ENCODE assay signal across 2 cellular contexts in the genomic region with DNA sequence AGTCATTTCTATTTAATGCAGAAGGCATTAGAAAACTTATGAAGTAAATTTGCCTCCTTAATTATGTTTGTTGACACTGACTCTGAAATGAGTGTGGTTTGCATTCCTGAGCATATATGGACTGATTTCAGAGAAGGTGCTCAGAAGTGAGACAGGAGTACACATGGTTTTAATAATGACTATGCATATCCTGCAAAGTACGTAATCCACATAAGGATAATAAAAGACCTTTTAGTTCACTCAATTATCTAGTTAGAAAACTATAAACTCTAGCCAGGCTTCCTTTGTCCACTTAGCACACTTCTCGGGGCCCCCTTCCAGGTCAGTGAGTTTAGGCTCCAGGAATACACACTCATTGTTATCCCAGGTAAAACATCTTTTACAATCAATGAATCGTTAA.
TF ChIP-seq lines count a peak whose summit lies in the region.

No MANE protein-coding gene starts in this region.

TF ChIP-seq in GM12891, 5 proteins besides CTCF, POLR2A, EP300 and RAD21:
- no peak for TF ChIP-seq TAF1 (IDR thresholded peaks at IDR 0.05; ENCODE audit: low read depth, low read length)
- TF ChIP-seq PAX5 (IDR thresholded peaks at IDR 0.05; ENCODE audit: insufficient read depth, low read length, severe bottlenecking), result no peak
- TF ChIP-seq SPI1 (IDR thresholded peaks at IDR 0.05; ENCODE audit: low read depth, low read length), result no peak
- no peak for TF ChIP-seq POU2F2 (IDR thresholded peaks at IDR 0.05; ENCODE audit: low read depth, low read length)
- no peak for TF ChIP-seq POLR2AphosphoS5 (IDR thresholded peaks at IDR 0.05; ENCODE audit: low read depth, low read length)

TF ChIP-seq in H1, 55 proteins besides CTCF, POLR2A, EP300 and RAD21:
- TF ChIP-seq ATF2 (IDR thresholded peaks at IDR 0.05; ENCODE audit: low read length) (no peak), YY1 (IDR thresholded peaks at IDR 0.05; ENCODE audit: low read depth, low read length) (no peak), BRCA1 (IDR thresholded peaks at IDR 0.05; ENCODE audit: low read depth, low read length) (no peak), GTF2F1 (IDR thresholded peaks at IDR 0.05; ENCODE audit: borderline replicate concordance, low read depth, low read length) (no peak), CBX5 (IDR thresholded peaks at IDR 0.05; ENCODE audit: low read depth, low read length) (no peak), CREB1 (IDR thresholded peaks at IDR 0.05) (no peak), HDAC6 (IDR thresholded peaks at IDR 0.05; ENCODE audit: low read depth, low read length) (no peak), TAF1 (IDR thresholded peaks at IDR 0.05; ENCODE audit: low read depth, low read length) (no peak), JUN (IDR thresholded peaks at IDR 0.05; ENCODE audit: low read depth, low read length) (no peak), PHF8 (conservative IDR thresholded peaks at IDR 0.05; ENCODE audit: low read depth, low read length) (no peak), EGR1 (IDR thresholded peaks at IDR 0.05; ENCODE audit: borderline replicate concordance, low read depth, low read length) (no peak), TAF7 (optimal IDR thresholded peaks at IDR 0.05; ENCODE audit: borderline replicate concordance, low read depth, low read length) (no peak), POU5F1 (IDR thresholded peaks at IDR 0.05; ENCODE audit: low read depth, low read length) (no peak), JUND (IDR thresholded peaks at IDR 0.05; ENCODE audit: low read length) (no peak), SIRT6 (IDR thresholded peaks at IDR 0.05; ENCODE audit: low read length) (no peak), KDM5A (IDR thresholded peaks at IDR 0.05; ENCODE audit: low read length) (no peak), CHD7 (IDR thresholded peaks at IDR 0.05; ENCODE audit: insufficient replicate concordance, low read length) (no peak), SIN3A (conservative IDR thresholded peaks at IDR 0.05 in 1 of 2, IDR thresholded peaks at IDR 0.05 in 1 of 2; ENCODE audit: low read depth in 1 of 2, low read length in 2 of 2) (no peak), NANOG (IDR thresholded peaks at IDR 0.05; ENCODE audit: insufficient read depth, low read depth, low read length, poor library complexity, severe bottlenecking) (no peak), KDM1A (IDR thresholded peaks at IDR 0.05; ENCODE audit: borderline replicate concordance, low read length) (no peak)
